Comparison of ENCODE assay signal across 10 cellular contexts in genomic region chr14:59215353-59215752, GRCh38. TPM values are rescaled to one million over a fixed set of nuclear protein-coding genes. Genes with fewer than 3 reads are reported as not detected.
DNase-seq lines count a peak whose midpoint lies in the region; ATAC-seq, FAIRE-seq and TF ChIP-seq lines count a peak whose summit lies in the region.
"Had no signal": no experiment of that assay in that cellular context is flagged by ENCODE, and none has a peak within 500 bp of the region (broad histone marks: within the 10 kb centered on the region; RNA-seq: fewer than 3 reads in every experiment).

No MANE protein-coding gene starts in this region.

- H3K9me3 ChIP-seq in AG04450 (ENCODE audit: control insufficient read depth, insufficient read depth, low read length): no peaks in the 10 kb centered on the region
- no peaks in the 10 kb centered on the region for H3K9me3 ChIP-seq in endothelial cell of umbilical vein (replicated peaks; ENCODE audit: control insufficient read depth, insufficient read depth, low read length)
- no peaks in the 10 kb centered on the region for H3K9me3 ChIP-seq in mucosa of descending colon

- H4K20me1 ChIP-seq in endothelial cell of umbilical vein (replicated peaks; ENCODE audit: control insufficient read depth, extremely low read depth, insufficient read depth, low read length): no peaks in the 10 kb centered on the region

- BruUV-seq in endothelial cell of umbilical vein (replicated peaks; lab: Mats Ljungman, UMichigan): no TSS peak

- H3K9me1 ChIP-seq in endothelial cell of umbilical vein (replicated peaks; ENCODE audit: control insufficient read depth, extremely low read depth, insufficient read depth, low read length): no peaks in the 10 kb centered on the region

- H3K4me3 ChIP-seq in AG04450 (ENCODE audit: low read depth, low read length) (no peak overlapping the region), endothelial cell of umbilical vein (replicated peaks in 1 of 3; ENCODE audit: insufficient read depth in 1 of 3, low read depth in 1 of 3, low read length in 3 of 3) (no peak overlapping the region), mucosa of descending colon (no peak overlapping the region)

- no peak overlapping the region for H3K4me2 ChIP-seq in endothelial cell of umbilical vein (ENCODE audit: insufficient read depth, low read length)

- TF ChIP-seq POLR2A in endothelial cell of umbilical vein (IDR thresholded peaks at IDR 0.05; ENCODE audit: low read depth, low read length): no peak

- H3K79me2 ChIP-seq in endothelial cell of umbilical vein (ENCODE audit: control insufficient read depth, insufficient read depth, low read length): peaks cover 40% of the 10 kb centered on the region

- H3K27me3 ChIP-seq in AG04450 (ENCODE audit: control insufficient read depth, insufficient read depth, low read length) (no peaks in the 10 kb centered on the region), endothelial cell of umbilical vein (ENCODE audit: control insufficient read depth in 2 of 2, insufficient read depth in 2 of 2, low read length in 2 of 2) (no peaks in the 10 kb centered on the region)

- ATAC-seq in HG03442 (IDR thresholded peaks at IDR 0.05; ENCODE audit: unreplicated experiment): peak; percentile 11
- peak; percentile 73 for ATAC-seq in mucosa of descending colon
- no peak for ATAC-seq in GM18861 (IDR thresholded peaks at IDR 0.05; ENCODE audit: unreplicated experiment)

- FAIRE-seq in endothelial cell of umbilical vein (lab: Jason Lieb, UNC): no peak

- H3K36me3 ChIP-seq in endothelial cell of umbilical vein (ENCODE audit: control insufficient read depth in 2 of 2, extremely low read depth in 1 of 2, insufficient read depth in 2 of 2, low read length in 2 of 2) (no peaks in the 10 kb centered on the region), mucosa of descending colon (ENCODE audit: low read depth) (no peaks in the 10 kb centered on the region)

- peaks cover 37% of the 10 kb centered on the region for H3K4me1 ChIP-seq in endothelial cell of umbilical vein (ENCODE audit: control insufficient read depth, extremely low read depth, insufficient read depth, low read length)
- peaks cover 17% of the 10 kb centered on the region for H3K4me1 ChIP-seq in mucosa of descending colon (ENCODE audit: low read depth)

- H3K27ac ChIP-seq in AG04450 (ENCODE audit: low read depth, low read length): no peak overlapping the region
- no peak overlapping the region for H3K27ac ChIP-seq in endothelial cell of umbilical vein (ENCODE audit: insufficient read depth, low read depth, low read length)

- no peak overlapping the region for H3K9ac ChIP-seq in endothelial cell of umbilical vein (replicated peaks; ENCODE audit: extremely low read depth, insufficient read depth, low read length)

- DNase-seq in AG04450 (ENCODE audit: low read depth, low spot score) (peak; percentile 47), endothelial cell of umbilical vein (ENCODE audit: low read depth, low spot score) (peak; percentile 22), mucosa of descending colon (peak; percentile 23 to 67 (median 47)), T-helper 1 cell (no peak), NAMALWA (ENCODE audit: low spot score) (no peak)
- DNase-seq in activated CD4-positive, alpha-beta T cell treated with anti-CD3 and anti-CD28 coated beads, Interleukin-2, amount 50 U/mL, for 1 hour: no peak
- DNase-seq: activated CD4-positive, alpha-beta memory T cell treated with anti-CD3 and anti-CD28 coated beads for 36 hours; NCI-H146 had no signal

- CTCF ChIA-PET in AG04450 (lab: Charles Lee): interaction anchor here (1.3 kb wide), 1 partner anchor 92 kb away, joined by 3 read pairs; no protein-coding TSS in a partner anchor
- CTCF ChIA-PET in endothelial cell of umbilical vein (lab: Charles Lee): interaction anchor here (0.9 kb wide), 1 partner anchor 229 kb away, joined by 3 read pairs; no protein-coding TSS in a partner anchor

- POLR2A ChIA-PET in AG04450 (lab: Yijun Ruan, JAX) (no interaction called here), endothelial cell of umbilical vein (lab: Charles Lee) (no interaction called here)

- no peak for TF ChIP-seq CTCF in AG04450 (IDR thresholded peaks at IDR 0.05; ENCODE audit: low read depth, low read length)
- no peak for TF ChIP-seq CTCF in endothelial cell of umbilical vein (IDR thresholded peaks at IDR 0.05; ENCODE audit: extremely low read depth in 1 of 2, insufficient read depth in 1 of 2, low read depth in 1 of 2, low read length in 2 of 2)
- TF ChIP-seq CTCF in mucosa of descending colon (IDR thresholded peaks at IDR 0.05): no peak

- dilution Hi-C loops in endothelial cell of umbilical vein (cut with MboI; ENCODE audit: extremely low pct_ligation_motif_present, low sequenced_read_pairs): no loop called here

- no peak overlapping the region for H2AFZ ChIP-seq in endothelial cell of umbilical vein (ENCODE audit: low read depth, low read length)

- intact Hi-C loops in endothelial cell of umbilical vein (cut with micrococcal nuclease) (no loop called here), mucosa of descending colon (cut with DNase I, micrococcal nuclease) (no loop called here)

TF ChIP-seq in endothelial cell of umbilical vein, 7 proteins besides CTCF, POLR2A, EP300 and RAD21:
- TF ChIP-seq FOS (IDR thresholded peaks at IDR 0.05; ENCODE audit: borderline replicate concordance, insufficient read depth, low read length) (no peak), EZH2 (IDR thresholded peaks at IDR 0.05; ENCODE audit: borderline replicate concordance, low read depth, low read length, severe bottlenecking) (no peak)

RNA-seq across cellular contexts. Expression of gene DAAM1, which starts 26.9 kb away (rescaled TPM):
- polyA plus RNA-seq in AG04450 (2011; rRNA removed): 5.9 and 9.8 TPM in 2 replicates
- polyA minus RNA-seq in AG04450 (2011; rRNA and poly(A)+ RNA removed): 16.8 and 19.6 TPM in 2 replicates
- total RNA-seq in endothelial cell of umbilical vein: 25.3 and 32.0 TPM in 2 replicates
- 6.9 and 10.2 TPM in 2 replicates for polyA plus RNA-seq in endothelial cell of umbilical vein
- 8.3 and 10.3 TPM in 2 replicates for polyA plus RNA-seq in endothelial cell of umbilical vein (2011; cell fraction: cytosol; rRNA removed)
- polyA plus RNA-seq in endothelial cell of umbilical vein (2011; cell fraction: nucleus; rRNA removed): 38.1 and 48.2 TPM in 2 replicates
- polyA plus RNA-seq in endothelial cell of umbilical vein (2012): 29.4 and 33.0 TPM in 2 replicates
- 32.4 and 50.8 TPM in 2 replicates for polyA minus RNA-seq in endothelial cell of umbilical vein
- 9.0 TPM for polyA minus RNA-seq in endothelial cell of umbilical vein (2011; cell fraction: cytosol; rRNA and poly(A)+ RNA removed)
- polyA minus RNA-seq in endothelial cell of umbilical vein (2011; cell fraction: nucleus; rRNA and poly(A)+ RNA removed): 85.5 and 131 TPM in 2 replicates
- total RNA-seq in mucosa of descending colon: 10 to 100 TPM; 41.0 to 85.4 (median 49.6) TPM

Comparison
In these comparisons a context has a peak if more than half of its experiments do, and no peak if none do; other contexts are left out.
1. DNase-seq: peak in AG04450 (single experiment), endothelial cell of umbilical vein (single experiment) and mucosa of descending colon (3 of 3); none in activated CD4-positive, alpha-beta T cell treated with anti-CD3 and anti-CD28 coated beads, Interleukin-2, amount 50 U/mL, for 1 hour (single experiment), T-helper 1 cell (0 of 5) and NAMALWA (single experiment).